Comparison of ENCODE assay signal across 10 cellular contexts in genomic region chr5:150295172-150295611, GRCh38. TPM values are rescaled to one million over a fixed set of nuclear protein-coding genes. Genes with fewer than 3 reads are reported as not detected.
DNase-seq lines count a peak whose midpoint lies in the region; ATAC-seq and TF ChIP-seq lines count a peak whose summit lies in the region.
"Had no signal": no experiment of that assay in that cellular context is flagged by ENCODE, and none has a peak within 500 bp of the region (broad histone marks: within the 10 kb centered on the region; RNA-seq: fewer than 3 reads in every experiment).

No MANE protein-coding gene starts in this region.

- no peak overlapping the region for H3K4me3 ChIP-seq in epithelial cell of esophagus (ENCODE audit: low read length)
- H3K4me3 ChIP-seq in osteoblast (ENCODE audit: insufficient read depth, low read length): no peak overlapping the region

- H4K20me1 ChIP-seq in osteoblast (ENCODE audit: insufficient read depth, low read length): no peaks in the 10 kb centered on the region

- H3K27me3 ChIP-seq in osteoblast (ENCODE audit: insufficient read depth, low read length): no peaks in the 10 kb centered on the region

- no peaks in the 10 kb centered on the region for H3K9me3 ChIP-seq in osteoblast (ENCODE audit: low read depth, low read length)

- H3K4me2 ChIP-seq in osteoblast (ENCODE audit: insufficient read depth, low read length): peak overlapping the region; percentile 22

- DNase-seq in COR-L47 (lab: John Stamatoyannopoulos, UW) (peak; percentile 56), NCI-H345 treated with DMSO at 0.1 percent for 48 hours (lab: John Stamatoyannopoulos, UW; ENCODE audit: unreplicated experiment) (peak; percentile 49), epithelial cell of esophagus (ENCODE audit: low read depth) (peak; percentile 96), osteoblast (ENCODE audit: insufficient read length, low spot score, missing footprints) (peak; percentile 94), Ammon's horn (ENCODE audit: low spot score) (no peak), DMS153 (lab: John Stamatoyannopoulos, UW) (no peak), iPS-NIHi11 (ENCODE audit: low spot score) (no peak)
- DNase-seq: Kasumi-1, SW 1271 had no signal

- H3K27ac ChIP-seq in osteoblast (ENCODE audit: low read depth, low read length): peak overlapping the region; percentile 60

- no peak for TF ChIP-seq CTCF in epithelial cell of esophagus (IDR thresholded peaks at IDR 0.05; ENCODE audit: insufficient read depth, low read depth, low read length, missing control alignments)
- no peak for TF ChIP-seq CTCF in osteoblast (IDR thresholded peaks at IDR 0.05; ENCODE audit: extremely low read depth, low read depth, low read length)

- H3K36me3 ChIP-seq in osteoblast (ENCODE audit: insufficient read depth, low read length): peaks cover 3% of the 10 kb centered on the region

- ATAC-seq in activated CD4-positive, CD25-positive, alpha-beta regulatory T cell treated with anti-CD3 and anti-CD28 coated beads, Interleukin-2, amount 50 U/mL, for 24 hours: no peak

- peak overlapping the region; percentile 21 for H2AFZ ChIP-seq in osteoblast (ENCODE audit: low read length)

- H3K4me1 ChIP-seq in osteoblast (ENCODE audit: insufficient read depth, low read length): peaks cover 40% of the 10 kb centered on the region

- H3K79me2 ChIP-seq in osteoblast (ENCODE audit: insufficient read depth, low read length): no peaks in the 10 kb centered on the region

RNA-seq across cellular contexts. Expression of gene CAMK2A, which starts 5.6 kb away (rescaled TPM):
- total RNA-seq in osteoblast: 0.36 and 0.88 TPM in 2 replicates

RNA-seq across cellular contexts. Expression of gene ARSI, which starts 7.5 kb away (rescaled TPM):
- total RNA-seq in osteoblast: 4.7 and 6.5 TPM in 2 replicates

Comparison
In these comparisons a context has a peak if more than half of its experiments do, and no peak if none do; other contexts are left out.
1. DNase-seq: peak in COR-L47 (single experiment), NCI-H345 treated with DMSO at 0.1 percent for 48 hours (single experiment), epithelial cell of esophagus (single experiment) and osteoblast (single experiment); none in Ammon's horn (single experiment), DMS153 (single experiment) and iPS-NIHi11 (single experiment).